Comparison of ENCODE assay signal across 14 cellular contexts in genomic region chr14:101598571-101599233, GRCh38. TPM values are rescaled to one million over a fixed set of nuclear protein-coding genes. Genes with fewer than 3 reads are reported as not detected.
"Had no signal": no experiment of that assay in that cellular context is flagged by ENCODE, and none has a peak within 500 bp of the region (broad histone marks: within the 10 kb centered on the region; RNA-seq: fewer than 3 reads in every experiment).

No MANE protein-coding gene starts in this region.

- DNase-seq: activated CD4-positive, alpha-beta T cell treated with anti-CD3 and anti-CD28 coated beads, Interleukin-2, amount 50 U/mL, for 48 hours; activated naive CD4-positive, alpha-beta T cell treated with anti-CD3 and anti-CD28 coated beads, Interleukin-2, amount 50 U/mL, for 16 hours; effector CD4-positive, alpha-beta T cell; left ventricle myocardium superior; stimulated activated CD4-positive, alpha-beta T cell treated with anti-CD3 and anti-CD28 coated beads, Interleukin-2, amount 100 ng/mL, for 24 hours; uterus had no signal

- H3K4me3 ChIP-seq: ascending aorta, gastrocnemius medialis, prostate gland, right atrium auricular region, transverse colon, uterus had no signal

- H3K36me3 ChIP-seq: ascending aorta, gastrocnemius medialis, prostate gland, right atrium auricular region, transverse colon, uterus had no signal

- H3K27ac ChIP-seq: ascending aorta, gastrocnemius medialis, prostate gland, right atrium auricular region, transverse colon, uterus had no signal

- H3K4me1 ChIP-seq: ascending aorta, gastrocnemius medialis, prostate gland, right atrium auricular region, uterus had no signal

- ATAC-seq: activated T-helper 17 cell treated with anti-CD3 and anti-CD28 coated beads, Interleukin-2, amount 50 U/mL, for 72 hours; esophagus mucosa; gastrocnemius medialis; left ventricle myocardium superior had no signal

- H3K9me3 ChIP-seq: gastrocnemius medialis, prostate gland, transverse colon, uterus had no signal

- H3K27me3 ChIP-seq: ascending aorta, gastrocnemius medialis, right atrium auricular region, transverse colon, uterus had no signal

RNA-seq across cellular contexts. Expression of gene DIO3, which starts 37.4 kb away (rescaled TPM):
- total RNA-seq: activated T-helper 17 cell treated with anti-CD3 and anti-CD28 coated beads, Interleukin-2, amount 50 U/mL, for 72 hours; ascending aorta; myocyte had no signal
